Comparison of ENCODE assay signal across 23 cellular contexts in genomic region chr2:145332210-145332609, GRCh38.
"Had no signal": no experiment of that assay in that cellular context is flagged by ENCODE, and none has a peak within 500 bp of the region (broad histone marks: within the 10 kb centered on the region; RNA-seq: fewer than 3 reads in every experiment).

No MANE protein-coding gene starts in this region.

- H3K27me3 ChIP-seq: neutrophil, pancreas, right lobe of liver, sigmoid colon, stomach, thyroid gland, tibial nerve, upper lobe of left lung, vagina had no signal

- H3K36me3 ChIP-seq: neutrophil, pancreas, prostate gland, right lobe of liver, sigmoid colon, stomach, thoracic aorta, thyroid gland, tibial nerve, upper lobe of left lung, vagina had no signal

- H3K9me3 ChIP-seq: neutrophil, pancreas, prostate gland, right lobe of liver, sigmoid colon, stomach, thoracic aorta, thyroid gland, tibial nerve, upper lobe of left lung, vagina had no signal

- DNase-seq: natural killer cell; nucleus accumbens; pancreas; right cardiac atrium; right lobe of liver; sigmoid colon; small intestine; stimulated activated CD4-positive, alpha-beta T cell treated with anti-CD3 and anti-CD28 coated beads, Interleukin-15, amount 100 ng/mL, for 24 hours; stimulated activated CD4-positive, alpha-beta T cell treated with anti-CD3 and anti-CD28 coated beads, Interleukin-2, amount 100 ng/mL, for 24 hours; stimulated activated CD4-positive, alpha-beta T cell treated with anti-CD3 and anti-CD28 coated beads, Interleukin-2, amount 100 ng/mL, for 48 hours; stimulated activated CD4-positive, alpha-beta T cell treated with anti-CD3 and anti-CD28 coated beads, Interleukin-4, amount 100 ng/mL, for 24 hours; stimulated activated naive B cell treated with anti-CD40 and anti-IgM and Interleukin-4, amounts not matched to agents 10 μg/mL and 1 μg/mL and 100 μg/mL, for 72 hours; stimulated activated naive CD4-positive, alpha-beta T cell treated with Interleukin-2 at 50 U/mL for 16 hours; stomach; thyroid gland; trophoblast cell; upper lobe of left lung had no signal

- ATAC-seq: natural killer cell; pancreas; right cardiac atrium; right lobe of liver; stimulated activated effector memory CD8-positive, alpha-beta T cell treated with anti-CD3 and anti-CD28 coated beads, Interleukin-12 subunit alpha, Interleukin-12 subunit beta, amount 100 ng/mL, for 72 hours; stimulated activated naive B cell treated with anti-CD40 and anti-IgM and Interleukin-4, amounts not matched to agents 10 μg/mL and 1 μg/mL and 100 μg/mL, for 72 hours had no signal

- H3K4me3 ChIP-seq: pancreas, prostate gland, right lobe of liver, sigmoid colon, stomach, thoracic aorta, thyroid gland, tibial nerve, upper lobe of left lung, vagina had no signal

- H3K27ac ChIP-seq: neutrophil, pancreas, prostate gland, right lobe of liver, sigmoid colon, stomach, thoracic aorta, thyroid gland, tibial nerve, upper lobe of left lung, vagina had no signal

- H3K4me1 ChIP-seq: pancreas, prostate gland, right lobe of liver, sigmoid colon, stomach, thyroid gland, tibial nerve, upper lobe of left lung, vagina had no signal
